Comparison of ENCODE assay signal across 12 cellular contexts in the genomic region with DNA sequence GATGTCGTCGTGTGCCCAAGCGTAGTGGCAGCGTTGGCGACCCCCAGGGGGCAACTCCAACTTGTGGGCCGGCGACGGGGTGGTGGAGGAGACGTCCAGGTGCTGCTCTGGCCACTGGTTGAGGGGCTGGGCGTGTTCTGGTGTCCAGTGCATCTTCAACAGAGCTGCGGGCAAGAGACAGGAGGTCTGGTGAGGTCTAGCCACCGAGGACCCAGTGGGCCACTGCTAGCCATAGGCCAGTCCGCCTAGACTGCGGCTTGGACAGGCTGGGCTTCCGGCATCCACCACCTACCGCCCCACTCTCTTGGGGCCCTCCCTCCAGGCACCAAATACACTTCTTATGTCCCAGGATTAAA. TPM values are rescaled to one million over a fixed set of nuclear protein-coding genes. Genes with fewer than 3 reads are reported as not detected.
A peak's percentile ranks its signal among the peaks of the same experiment; 100 is the strongest.
DNase-seq lines count a peak whose midpoint lies in the region; ATAC-seq and TF ChIP-seq lines count a peak whose summit lies in the region.
"Had no signal": no experiment of that assay in that cellular context is flagged by ENCODE, and none has a peak within 500 bp of the region (broad histone marks: within the 10 kb centered on the region; RNA-seq: fewer than 3 reads in every experiment).

No MANE protein-coding gene starts in this region.

- no peak overlapping the region for H3K14ac ChIP-seq in trophoblast cell (ENCODE audit: low read length)

- H3K27me3 Mint-ChIP-seq in CD8-positive, alpha-beta T cell (ENCODE audit: low read depth) = no peaks in the 10 kb centered on the region
- H3K27me3 Mint-ChIP-seq in endodermal cell (ENCODE audit: insufficient read depth) (peaks cover 36% of the 10 kb centered on the region), neural progenitor cell (ENCODE audit: insufficient read depth, low read depth) (peaks cover 14% of the 10 kb centered on the region)

- no peak overlapping the region for H2BK120ac ChIP-seq in trophoblast cell (ENCODE audit: insufficient read depth, low read length, poor library complexity)

- TF ChIP-seq CTCF in CD8-positive, alpha-beta T cell (IDR thresholded peaks at IDR 0.05) = no peak
- no peak for TF ChIP-seq CTCF in Loucy (conservative IDR thresholded peaks at IDR 0.05; ENCODE audit: low read length)
- TF ChIP-seq CTCF in endodermal cell (conservative IDR thresholded peaks at IDR 0.05) = no peak
- no peak for TF ChIP-seq CTCF in neural progenitor cell (IDR thresholded peaks at IDR 0.05)
- no peak for TF ChIP-seq CTCF in esophagus squamous epithelium (IDR thresholded peaks at IDR 0.05)

- H3K4me1 ChIP-seq in CD8-positive, alpha-beta T cell (ENCODE audit: insufficient read depth, low read length) = peaks cover 10% of the 10 kb centered on the region
- H3K4me1 ChIP-seq in Loucy (ENCODE audit: insufficient read depth, low read length, poor library complexity, severe bottlenecking) = peaks cover 31% of the 10 kb centered on the region
- no peaks in the 10 kb centered on the region for H3K4me1 ChIP-seq in endodermal cell (ENCODE audit: control insufficient read depth, insufficient read depth, low read length)
- peaks cover 6% of the 10 kb centered on the region for H3K4me1 ChIP-seq in neural progenitor cell
- peaks cover 4 to 6% of the 10 kb centered on the region in 2 experiments for H3K4me1 ChIP-seq in trophoblast cell (ENCODE audit: control insufficient read depth in 1 of 2, insufficient read depth in 2 of 2, low read length in 2 of 2)
- H3K4me1 ChIP-seq in esophagus squamous epithelium = peaks cover 0 to 29% (median 8%) of the 10 kb centered on the region in 3 donors

- no peaks in the 10 kb centered on the region for H3K27me3 ChIP-seq in CD8-positive, alpha-beta T cell (ENCODE audit: insufficient read depth, low read length)
- no peaks in the 10 kb centered on the region for H3K27me3 ChIP-seq in Loucy (ENCODE audit: insufficient read depth, low read length, poor library complexity, severe bottlenecking)
- H3K27me3 ChIP-seq in endodermal cell (ENCODE audit: control insufficient read depth, insufficient read depth, low read length, poor library complexity, severe bottlenecking) = peaks cover 18% of the 10 kb centered on the region
- H3K27me3 ChIP-seq in neural progenitor cell = peaks cover 20% of the 10 kb centered on the region
- no peaks in the 10 kb centered on the region for H3K27me3 ChIP-seq in trophoblast cell (ENCODE audit: insufficient read depth, low read length)
- peaks cover 0 to 58% (median 0%) of the 10 kb centered on the region in 4 donors for H3K27me3 ChIP-seq in esophagus squamous epithelium

- WGBS in endodermal cell (ENCODE audit: insufficient coverage in 1 of 2, insufficient read length in 1 of 2), 2 experiments = 93 to 98% methylated on average over 10 to 16 of the region's 16 CpGs
- no CpG with 5 or more reads among the region's 16 CpGs for WGBS in trophoblast cell (ENCODE audit: extremely low coverage, insufficient coverage, insufficient read length)
- 93 to 97% methylated on average over 5 to 16 of the region's 16 CpGs for WGBS in esophagus squamous epithelium, 2 donors

- no peaks in the 10 kb centered on the region for H3K36me3 ChIP-seq in CD8-positive, alpha-beta T cell (ENCODE audit: insufficient read depth, low read length)
- H3K36me3 ChIP-seq in Loucy (ENCODE audit: insufficient read depth, low read length) (no peaks in the 10 kb centered on the region), endodermal cell (ENCODE audit: control insufficient read depth, insufficient read depth, low read length) (no peaks in the 10 kb centered on the region), neural progenitor cell (no peaks in the 10 kb centered on the region), trophoblast cell (ENCODE audit: control insufficient read depth in 1 of 2, insufficient read depth in 2 of 2, low read length in 2 of 2) (peaks cover 36 to 44% of the 10 kb centered on the region in 2 experiments), esophagus squamous epithelium (no peaks in the 10 kb centered on the region)

- no peak overlapping the region for H3K23ac ChIP-seq in trophoblast cell (ENCODE audit: low read length)

- H3F3A ChIP-seq in Loucy (ENCODE audit: low read depth) = 0 out of 2 replicates have a peak, but pooled peaks cover 6% of the 10 kb centered on the region
- H3F3A ChIP-seq in neural progenitor cell (ENCODE audit: low read depth) = peaks cover 50% of the 10 kb centered on the region

- peaks cover 28% of the 10 kb centered on the region for H3K4me1 Mint-ChIP-seq in CD8-positive, alpha-beta T cell (ENCODE audit: low read depth)
- H3K4me1 Mint-ChIP-seq in endodermal cell = peaks cover 4% of the 10 kb centered on the region
- H3K4me1 Mint-ChIP-seq in neural progenitor cell = peaks cover 24% of the 10 kb centered on the region

- no peak overlapping the region for H3K18ac ChIP-seq in trophoblast cell (ENCODE audit: low read length)

- H4K91ac ChIP-seq in trophoblast cell (ENCODE audit: low read depth, low read length) = no peak overlapping the region

- H2BK12ac ChIP-seq in trophoblast cell (ENCODE audit: low read length) = no peak overlapping the region

- H3K36me3 Mint-ChIP-seq in CD8-positive, alpha-beta T cell = no peaks in the 10 kb centered on the region
- H3K36me3 Mint-ChIP-seq in endodermal cell (ENCODE audit: low read depth) (no peaks in the 10 kb centered on the region), neural progenitor cell (peaks cover 26% of the 10 kb centered on the region)

- H3K79me2 ChIP-seq in Loucy (ENCODE audit: insufficient read depth, low read length) (peaks cover 35% of the 10 kb centered on the region; the same call in 1 of the 2 replicates), neural progenitor cell (ENCODE audit: low read depth) (peaks cover 24% of the 10 kb centered on the region), trophoblast cell (ENCODE audit: control insufficient read depth, insufficient read depth, low read length, poor library complexity) (peaks cover 4% of the 10 kb centered on the region)
- H3K79me2 ChIP-seq: parathyroid adenoma had no signal

- no peak for TF ChIP-seq POLR2A in esophagus squamous epithelium (IDR thresholded peaks at IDR 0.05)

- H3K27ac ChIP-seq in CD8-positive, alpha-beta T cell (ENCODE audit: low read depth, low read length) = no peak overlapping the region
- no peak overlapping the region for H3K27ac ChIP-seq in endodermal cell (ENCODE audit: low read depth, low read length)
- no peak overlapping the region for H3K27ac ChIP-seq in neural progenitor cell
- H3K27ac ChIP-seq in trophoblast cell (ENCODE audit: low read depth, low read length) = no peak overlapping the region
- H3K27ac ChIP-seq in esophagus squamous epithelium = no peak overlapping the region
- H3K27ac ChIP-seq: parathyroid adenoma had no signal

- H3K4me3 Mint-ChIP-seq in CD8-positive, alpha-beta T cell = peak overlapping the region; percentile 70
- H3K4me3 Mint-ChIP-seq in endodermal cell (peak overlapping the region; percentile 61), neural progenitor cell (peak overlapping the region; percentile 24)

- intact Hi-C loops in CD8-positive, alpha-beta T cell (cut with DNase I, micrococcal nuclease) = loop anchor here (5.0 to 10.0 kb wide), 3 partner anchors 65 to 290 kb away; a partner anchor contains a TSS
- intact Hi-C loops in esophagus squamous epithelium (cut with DNase I) = no loop called here

- ATAC-seq in CD8-positive, alpha-beta T cell = no peak
- ATAC-seq in GM21576 (IDR thresholded peaks at IDR 0.05; ENCODE audit: unreplicated experiment) = no peak
- ATAC-seq: left lobe of liver, Panc1 had no signal

- no peaks in the 10 kb centered on the region for H3K9me3 Mint-ChIP-seq in CD8-positive, alpha-beta T cell
- H3K9me3 Mint-ChIP-seq in endodermal cell (no peaks in the 10 kb centered on the region), neural progenitor cell (no peaks in the 10 kb centered on the region)

- peaks cover 8% of the 10 kb centered on the region for H4K20me1 ChIP-seq in Loucy (ENCODE audit: insufficient read depth, low read length, poor library complexity, severe bottlenecking)
- peaks cover 79% of the 10 kb centered on the region for H4K20me1 ChIP-seq in neural progenitor cell (ENCODE audit: low read depth)

- no peak overlapping the region for H2BK5ac ChIP-seq in trophoblast cell (ENCODE audit: low read depth, low read length, poor library complexity)

- POLR2A ChIA-PET in CD8-positive, alpha-beta T cell (lab: Charles Lee) = no interaction called here

- no peak overlapping the region for H2AK5ac ChIP-seq in trophoblast cell (ENCODE audit: low read length)

- no peak for DNase-seq in CD8-positive, alpha-beta T cell
- DNase-seq in endodermal cell (no peak), neural progenitor cell (ENCODE audit: low spot score) (no peak), T-helper 2 cell (no peak), trophoblast cell (no peak), esophagus squamous epithelium (lab: John Stamatoyannopoulos, UW) (no peak)
- DNase-seq: DMS79 had no signal

- no peaks in the 10 kb centered on the region for H3K9me3 ChIP-seq in CD8-positive, alpha-beta T cell (ENCODE audit: low read length)
- no peaks in the 10 kb centered on the region for H3K9me3 ChIP-seq in Loucy (ENCODE audit: insufficient read depth, low read depth, low read length)
- no peaks in the 10 kb centered on the region for H3K9me3 ChIP-seq in endodermal cell (ENCODE audit: control insufficient read depth, low read length)
- H3K9me3 ChIP-seq in neural progenitor cell (ENCODE audit: low read depth) = no peaks in the 10 kb centered on the region
- no peaks in the 10 kb centered on the region for H3K9me3 ChIP-seq in trophoblast cell (ENCODE audit: insufficient read depth, low read depth, low read length)
- H3K9me3 ChIP-seq in esophagus squamous epithelium = no peaks in the 10 kb centered on the region

- peak overlapping the region; percentile 99 for H3K9ac ChIP-seq in Loucy (ENCODE audit: low read depth, low read length, poor library complexity, severe bottlenecking)
- H3K9ac ChIP-seq in endodermal cell (ENCODE audit: extremely low read depth, low read length, poor library complexity, severe bottlenecking) = no peak overlapping the region
- no peak overlapping the region for H3K9ac ChIP-seq in neural progenitor cell
- H3K9ac ChIP-seq in trophoblast cell (ENCODE audit: low read length) = no peak overlapping the region
- H3K9ac ChIP-seq: parathyroid adenoma had no signal

- peak overlapping the region; percentile 76 for H3K4me3 ChIP-seq in CD8-positive, alpha-beta T cell (ENCODE audit: low read depth, low read length)
- peak overlapping the region; percentile 98 for H3K4me3 ChIP-seq in Loucy (ENCODE audit: low read length, poor library complexity, severe bottlenecking)
- no peak overlapping the region for H3K4me3 ChIP-seq in endodermal cell (ENCODE audit: low read length)
- no peak overlapping the region for H3K4me3 ChIP-seq in neural progenitor cell
- H3K4me3 ChIP-seq in trophoblast cell (ENCODE audit: low read depth, low read length) = no peak overlapping the region
- H3K4me3 ChIP-seq in esophagus squamous epithelium = no peak overlapping the region

- no peak overlapping the region for H4K12ac ChIP-seq in trophoblast cell (ENCODE audit: low read depth, low read length)

- H3K9me2 ChIP-seq in Loucy (replicated peaks; ENCODE audit: low read depth, low read length) = no peaks in the 10 kb centered on the region

- no peak overlapping the region for H2AFZ ChIP-seq in Loucy (ENCODE audit: low read length)
- no peak overlapping the region for H2AFZ ChIP-seq in neural progenitor cell (replicated peaks)
- no peak overlapping the region for H2AFZ ChIP-seq in trophoblast cell (ENCODE audit: insufficient read depth, low read length, poor library complexity)
- H2AFZ ChIP-seq: parathyroid adenoma had no signal

- H3K4ac ChIP-seq in trophoblast cell (ENCODE audit: low read depth, low read length) = no peak overlapping the region

- H4K8ac ChIP-seq in trophoblast cell (ENCODE audit: low read depth, low read length) = no peak overlapping the region

- CTCF ChIA-PET in CD8-positive, alpha-beta T cell (lab: Charles Lee) = interaction anchor here (1.0 kb wide), 1 partner anchor 9 kb away, joined by 3 read pairs; no protein-coding TSS in a partner anchor

- H3K4me2 ChIP-seq in Loucy (ENCODE audit: low read depth, low read length, poor library complexity, severe bottlenecking) = peak overlapping the region; percentile 87
- H3K4me2 ChIP-seq in neural progenitor cell = peak overlapping the region; percentile 88
- no peak overlapping the region for H3K4me2 ChIP-seq in trophoblast cell (ENCODE audit: low read length)

- no peaks in the 10 kb centered on the region for H3K79me1 ChIP-seq in trophoblast cell (ENCODE audit: low read length)

- H3K27ac Mint-ChIP-seq in CD8-positive, alpha-beta T cell = peak overlapping the region; percentile 49
- H3K27ac Mint-ChIP-seq in endodermal cell (no peak overlapping the region), neural progenitor cell (no peak overlapping the region)

RNA-seq across cellular contexts. Expression of a gene that starts 26.3 kb away (rescaled TPM):
- total RNA-seq in CD8-positive, alpha-beta T cell = 1 to 10 TPM; 1.5 to 1.9 TPM
- total RNA-seq in endodermal cell (10 to 100 TPM; 10.5 to 17.7 TPM), neural progenitor cell (ENCODE audit: low replicate concordance) (9.3 and 25.1 TPM in 2 replicates), esophagus squamous epithelium (under 1 TPM in 3 of 4 donors, not detected in 1; 0.18 to 0.38 (median 0.19) TPM)
- polyA plus RNA-seq in endodermal cell (2013, experiment 1 of 2) = 24.4 TPM
- polyA plus RNA-seq in endodermal cell (2013, experiment 2 of 2) = 22.8 TPM
- 23.9 and 25.0 TPM in 2 replicates for polyA plus RNA-seq in trophoblast cell (2013)

Comparison
In these comparisons a context has a peak if more than half of its experiments do, and no peak if none do; other contexts are left out.
1. H3K4me3 ChIP-seq: peak in CD8-positive, alpha-beta T cell (single experiment) and Loucy (single experiment); none in endodermal cell (single experiment), neural progenitor cell (single experiment), trophoblast cell (single experiment) and esophagus squamous epithelium (0 of 4).
2. Peak in every context shown above with its lines, with median percentiles within 50 percentile points of each other: H3K4me3 Mint-ChIP-seq.